ENCODE assay signal across 8 cellular contexts in genomic region chr11:66677599-66678375, GRCh38. TPM values are rescaled to one million over a fixed set of nuclear protein-coding genes. Genes with fewer than 3 reads are reported as not detected.
DNase-seq lines count a peak whose midpoint lies in the region; ATAC-seq, FAIRE-seq and TF ChIP-seq lines count a peak whose summit lies in the region.

A gene with protein sequence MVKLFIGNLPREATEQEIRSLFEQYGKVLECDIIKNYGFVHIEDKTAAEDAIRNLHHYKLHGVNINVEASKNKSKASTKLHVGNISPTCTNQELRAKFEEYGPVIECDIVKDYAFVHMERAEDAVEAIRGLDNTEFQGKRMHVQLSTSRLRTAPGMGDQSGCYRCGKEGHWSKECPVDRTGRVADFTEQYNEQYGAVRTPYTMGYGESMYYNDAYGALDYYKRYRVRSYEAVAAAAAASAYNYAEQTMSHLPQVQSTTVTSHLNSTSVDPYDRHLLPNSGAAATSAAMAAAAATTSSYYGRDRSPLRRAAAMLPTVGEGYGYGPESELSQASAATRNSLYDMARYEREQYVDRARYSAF (minus strand): TSS chr11:66677887. CDS start chr11:66677079, 808 bp downstream.

- TF ChIP-seq POLR2A in GM12892 (IDR thresholded peaks at IDR 0.05; ENCODE audit: low read depth, low read length) = peak; percentile 84
- peak; percentile 58 to 86 for TF ChIP-seq POLR2A in tibial nerve (IDR thresholded peaks at IDR 0.05)

- peak; percentile 99 for FAIRE-seq in GM12892 (lab: Jason Lieb, UNC)

- peak within 1 kb of the TSS; percentile 76 for H2AFZ ChIP-seq in parathyroid adenoma

- peak; percentile 87 for ATAC-seq in HG02852 (IDR thresholded peaks at IDR 0.05; ENCODE audit: unreplicated experiment)
- ATAC-seq in activated naive CD8-positive, alpha-beta T cell treated with anti-CD3 and anti-CD28 coated beads, Interleukin-2, amount 50 U/mL, for 24 hours = peak; percentile 93

- H3K4me3 ChIP-seq in cardiac muscle cell (peak within 1 kb of the TSS; percentile 50), parathyroid adenoma (ENCODE audit: low read depth, low read length) (peak within 1 kb of the TSS; percentile 84), tibial nerve (peak within 1 kb of the TSS; percentile 53 to 82 (median 74))

- peak within 1 kb of the TSS; percentile 95 for H3K4me3 Mint-ChIP-seq in activated naive CD8-positive, alpha-beta T cell treated with anti-CD3 and anti-CD28 coated beads, Interleukin-2, amount 50 U/mL, for 24 hours

- no peaks in the 10 kb centered on the region for H3K9me3 ChIP-seq in cardiac muscle cell (ENCODE audit: low read depth)
- no peaks in the 10 kb centered on the region for H3K9me3 ChIP-seq in parathyroid adenoma (ENCODE audit: control insufficient read depth, low read length)
- no peaks in the 10 kb centered on the region for H3K9me3 ChIP-seq in tibial nerve

- peak within 1 kb of the TSS; percentile 85 for H3K4me2 ChIP-seq in parathyroid adenoma (ENCODE audit: low read length)

- peak; percentile 91 for DNase-seq in GM12892 (ENCODE audit: insufficient read length)
- peak; percentile 78 for DNase-seq in NCI-H1436 treated with DMSO at 0.1 percent for 48 hours (lab: John Stamatoyannopoulos, UW)
- peak; percentile 94 for DNase-seq in T follicular helper cell (ENCODE audit: low read depth)
- DNase-seq in activated naive CD8-positive, alpha-beta T cell treated with anti-CD3 and anti-CD28 coated beads, Interleukin-2, amount 50 U/mL, for 24 hours = peak; percentile 97
- DNase-seq in cardiac muscle cell (ENCODE audit: low read depth in 1 of 2, low spot score in 1 of 2) = peak; percentile 97 to 99
- DNase-seq in tibial nerve (ENCODE audit: low spot score in 2 of 2) = peak; percentile 95 to 96

- no peak for TF ChIP-seq CTCF in cardiac muscle cell (IDR thresholded peaks at IDR 0.05; ENCODE audit: low read depth, low read length)
- TF ChIP-seq CTCF in parathyroid adenoma (IDR thresholded peaks at IDR 0.05) = no peak
- no peak for TF ChIP-seq CTCF in tibial nerve (IDR thresholded peaks at IDR 0.05)

- no peaks in the 10 kb centered on the region for H3K27me3 Mint-ChIP-seq in activated naive CD8-positive, alpha-beta T cell treated with anti-CD3 and anti-CD28 coated beads, Interleukin-2, amount 50 U/mL, for 24 hours

- H3K79me2 ChIP-seq in parathyroid adenoma = peaks cover 13% of the 10 kb centered on the region

- H3K27ac Mint-ChIP-seq in activated naive CD8-positive, alpha-beta T cell treated with anti-CD3 and anti-CD28 coated beads, Interleukin-2, amount 50 U/mL, for 24 hours = peak within 1 kb of the TSS; percentile 96

- H3K36me3 ChIP-seq in cardiac muscle cell (no peaks in the 10 kb centered on the region), parathyroid adenoma (ENCODE audit: control insufficient read depth, insufficient read depth, low read length) (no peaks in the 10 kb centered on the region), tibial nerve (no peaks in the 10 kb centered on the region)

- peak within 1 kb of the TSS; percentile 69 for H3K9ac ChIP-seq in parathyroid adenoma

- H3K9me3 Mint-ChIP-seq in activated naive CD8-positive, alpha-beta T cell treated with anti-CD3 and anti-CD28 coated beads, Interleukin-2, amount 50 U/mL, for 24 hours = no peaks in the 10 kb centered on the region

- WGBS in tibial nerve, 2 donors = 0% methylated on average over 28 to 44 of the region's 61 CpGs

- H3K36me3 Mint-ChIP-seq in activated naive CD8-positive, alpha-beta T cell treated with anti-CD3 and anti-CD28 coated beads, Interleukin-2, amount 50 U/mL, for 24 hours (ENCODE audit: low read depth) = peaks cover 15% of the 10 kb centered on the region

- H3K4me1 ChIP-seq in cardiac muscle cell (ENCODE audit: low read depth) = peaks cover 24% of the 10 kb centered on the region
- H3K4me1 ChIP-seq in parathyroid adenoma = no peaks in the 10 kb centered on the region
- H3K4me1 ChIP-seq in tibial nerve = peaks cover 0 to 45% (median 28%) of the 10 kb centered on the region in 4 donors

- H3K27me3 ChIP-seq in cardiac muscle cell (no peaks in the 10 kb centered on the region), parathyroid adenoma (ENCODE audit: control insufficient read depth, insufficient read depth, low read length) (no peaks in the 10 kb centered on the region), tibial nerve (no peaks in the 10 kb centered on the region)

- TF ChIP-seq EP300 in tibial nerve (IDR thresholded peaks at IDR 0.05) = peak in 1 of 2 donors; percentile 92

- H3K4me1 Mint-ChIP-seq in activated naive CD8-positive, alpha-beta T cell treated with anti-CD3 and anti-CD28 coated beads, Interleukin-2, amount 50 U/mL, for 24 hours = peaks cover 37% of the 10 kb centered on the region

- peak within 1 kb of the TSS; percentile 96 for H3K27ac ChIP-seq in cardiac muscle cell
- peak within 1 kb of the TSS; percentile 98 for H3K27ac ChIP-seq in parathyroid adenoma
- peak within 1 kb of the TSS; percentile 89 to 94 (median 93) for H3K27ac ChIP-seq in tibial nerve

RNA-seq across cellular contexts. Expression of the gene that starts here (rescaled TPM):
- polyA plus RNA-seq in GM12892 (2012; ENCODE audit: missing spikeins) = 16.9 TPM
- total RNA-seq in cardiac muscle cell = 25.7 and 30.2 TPM in 2 replicates
- polyA plus RNA-seq in cardiac muscle cell = 62.3 and 62.6 TPM in 2 replicates
- 10 to 100 TPM in 3 of 4 donors, 1 to 10 TPM in 1; 7.1 to 15.9 (median 12.2) TPM for total RNA-seq in tibial nerve

Comparison
In these comparisons a context has a peak if more than half of its experiments do, and no peak if none do; other contexts are left out.
1. Peak in every context shown above with its lines: DNase-seq, ATAC-seq, H3K4me3 ChIP-seq and H3K27ac ChIP-seq.